ENCODE assay signal across 22 cellular contexts in genomic region chr2:179250848-179251504, GRCh38. TPM values are rescaled to one million over a fixed set of nuclear protein-coding genes. Genes with fewer than 3 reads are reported as not detected.
DNase-seq lines count a peak whose midpoint lies in the region; ATAC-seq, FAIRE-seq and TF ChIP-seq lines count a peak whose summit lies in the region.
"Had no signal": no experiment of that assay in that cellular context is flagged by ENCODE, and none has a peak within 500 bp of the region (broad histone marks: within the 10 kb centered on the region; RNA-seq: fewer than 3 reads in every experiment).

No MANE protein-coding gene starts in this region.

- H3K9me3 Mint-ChIP-seq in CD8-positive, alpha-beta T cell = peaks cover 14% of the 10 kb centered on the region
- peaks cover 15% of the 10 kb centered on the region for H3K9me3 Mint-ChIP-seq in activated B cell treated with CpG ODN at 0.5 μM for 24 hours
- peaks cover 21% of the 10 kb centered on the region for H3K9me3 Mint-ChIP-seq in osteocyte (ENCODE audit: unreplicated experiment)

- 48 to 89% (median 84%) methylated on average over 1 of the region's 1 CpG for WGBS in stomach, 5 donors
- WGBS in psoas muscle, 3 donors = 39 to 94% (median 82%) methylated on average over 1 of the region's 1 CpG

- no peak overlapping the region for H3K4me3 Mint-ChIP-seq in CD8-positive, alpha-beta T cell
- peak overlapping the region; percentile 42 for H3K4me3 Mint-ChIP-seq in activated B cell treated with CpG ODN at 0.5 μM for 24 hours
- H3K4me3 Mint-ChIP-seq in osteocyte (ENCODE audit: unreplicated experiment) = no peak overlapping the region
- H3K4me3 Mint-ChIP-seq: CD4-positive, alpha-beta T cell had no signal

- POLR2A ChIA-PET in CD8-positive, alpha-beta T cell (lab: Charles Lee) = no interaction called here
- POLR2A ChIA-PET in activated B cell treated with CpG ODN at 0.5 μM for 24 hours (lab: Charles Lee) = interaction anchor here (1.3 kb wide), 1 partner anchor 24 kb away, joined by 4 read pairs; no protein-coding TSS in a partner anchor

- intact Hi-C loops in CD8-positive, alpha-beta T cell (cut with DNase I, micrococcal nuclease) = loop anchor here in 1 of 2 experiments (10.0 kb wide), 1 partner anchor 206 kb away; no protein-coding TSS in a partner anchor
- intact Hi-C loops in activated B cell treated with CpG ODN at 0.5 μM for 24 hours (cut with micrococcal nuclease) (loop anchor here (2.0 kb wide), 1 partner anchor 14 kb away; the partner anchor contains the start of gene SESTD1), stomach (cut with DNase I; ENCODE audit: low total_unique reads) (no loop called here), psoas muscle (cut with DNase I) (no loop called here)

- no peak for FAIRE-seq in frontal cortex (lab: Jason Lieb, UNC)
- FAIRE-seq: colon, K562, keratinocyte had no signal

- CTCF ChIA-PET in CD8-positive, alpha-beta T cell (lab: Charles Lee) = no interaction called here
- CTCF ChIA-PET in activated B cell treated with CpG ODN at 0.5 μM for 24 hours (lab: Charles Lee) = no interaction called here

- H3K4me1 Mint-ChIP-seq in CD8-positive, alpha-beta T cell (ENCODE audit: low read depth) = peaks cover 23% of the 10 kb centered on the region
- H3K4me1 Mint-ChIP-seq in activated B cell treated with CpG ODN at 0.5 μM for 24 hours (peaks cover 87% of the 10 kb centered on the region), osteocyte (ENCODE audit: unreplicated experiment) (peaks cover 26% of the 10 kb centered on the region)

- H3K4me3 ChIP-seq in CD8-positive, alpha-beta T cell (ENCODE audit: low read depth, low read length) = no peak overlapping the region
- no peak overlapping the region for H3K4me3 ChIP-seq in stomach
- H3K4me3 ChIP-seq in psoas muscle = no peak overlapping the region
- H3K4me3 ChIP-seq: esophagus muscularis mucosa, gastroesophageal sphincter, K562, MG63, SJCRH30 had no signal

- no peaks in the 10 kb centered on the region for H3K27me3 Mint-ChIP-seq in CD8-positive, alpha-beta T cell (ENCODE audit: low read depth)
- H3K27me3 Mint-ChIP-seq in activated B cell treated with CpG ODN at 0.5 μM for 24 hours (no peaks in the 10 kb centered on the region), osteocyte (ENCODE audit: unreplicated experiment) (no peaks in the 10 kb centered on the region)
- H3K27me3 Mint-ChIP-seq: CD4-positive, alpha-beta T cell had no signal

- H3K36me3 Mint-ChIP-seq in CD8-positive, alpha-beta T cell = no peaks in the 10 kb centered on the region
- H3K36me3 Mint-ChIP-seq in activated B cell treated with CpG ODN at 0.5 μM for 24 hours (ENCODE audit: low read depth) = peaks cover 25% of the 10 kb centered on the region
- H3K36me3 Mint-ChIP-seq in osteocyte (ENCODE audit: unreplicated experiment) = peaks cover 13% of the 10 kb centered on the region

- no peak for TF ChIP-seq CTCF in CD8-positive, alpha-beta T cell (IDR thresholded peaks at IDR 0.05)
- TF ChIP-seq CTCF in activated B cell treated with CpG ODN at 0.5 μM for 24 hours (IDR thresholded peaks at IDR 0.05) = no peak
- no peak for TF ChIP-seq CTCF in stomach (IDR thresholded peaks at IDR 0.05)
- no peak for TF ChIP-seq CTCF in osteocyte (IDR thresholded peaks at IDR 0.05)
- TF ChIP-seq CTCF in psoas muscle (IDR thresholded peaks at IDR 0.05) = no peak

- no peak for ATAC-seq in CD8-positive, alpha-beta T cell
- ATAC-seq in GM19395 (IDR thresholded peaks at IDR 0.05; ENCODE audit: unreplicated experiment) = peak; percentile 43
- ATAC-seq in HG02678 (IDR thresholded peaks at IDR 0.05; ENCODE audit: unreplicated experiment) = peak; percentile 38
- ATAC-seq in activated B cell treated with CpG ODN at 0.5 μM for 24 hours (ENCODE audit: low read depth) = peak; percentile 16
- no peak for ATAC-seq in psoas muscle
- ATAC-seq: gastroesophageal sphincter, HCT116, K562 had no signal

- H3K27ac ChIP-seq in CD8-positive, alpha-beta T cell (ENCODE audit: low read depth, low read length) = no peak overlapping the region
- no peak overlapping the region for H3K27ac ChIP-seq in stomach
- no peak overlapping the region for H3K27ac ChIP-seq in psoas muscle
- H3K27ac ChIP-seq: esophagus muscularis mucosa, SJCRH30 had no signal

- no peak for TF ChIP-seq EP300 in stomach (IDR thresholded peaks at IDR 0.05)

- no peaks in the 10 kb centered on the region for H3K9me3 ChIP-seq in CD8-positive, alpha-beta T cell (ENCODE audit: low read length)
- peaks cover 0 to 2% (median 0%) of the 10 kb centered on the region in 4 donors for H3K9me3 ChIP-seq in stomach
- no peaks in the 10 kb centered on the region for H3K9me3 ChIP-seq in psoas muscle
- H3K9me3 ChIP-seq: esophagus muscularis mucosa, gastroesophageal sphincter had no signal

- H3K4me1 ChIP-seq in CD8-positive, alpha-beta T cell (ENCODE audit: insufficient read depth, low read length) = no peaks in the 10 kb centered on the region
- H3K4me1 ChIP-seq in stomach (peaks cover 0 to 56% (median 17%) of the 10 kb centered on the region in 4 donors), psoas muscle (peaks cover 15% of the 10 kb centered on the region)
- H3K4me1 ChIP-seq: SJCRH30 had no signal

- peak overlapping the region; percentile 33 for H3K27ac Mint-ChIP-seq in CD8-positive, alpha-beta T cell
- H3K27ac Mint-ChIP-seq in activated B cell treated with CpG ODN at 0.5 μM for 24 hours (peak overlapping the region; percentile 92), osteocyte (ENCODE audit: unreplicated experiment) (no peak overlapping the region)

- no peak for DNase-seq in CD8-positive, alpha-beta T cell
- no peak for DNase-seq in activated B cell treated with CpG ODN at 0.5 μM for 24 hours
- no peak for DNase-seq in stomach
- DNase-seq in frontal cortex (ENCODE audit: low spot score in 2 of 2) = no peak
- no peak for DNase-seq in osteocyte (ENCODE audit: extremely low spot score, unreplicated experiment)
- DNase-seq in psoas muscle = no peak
- DNase-seq: activated CD4-positive, alpha-beta T cell treated with anti-CD3 and anti-CD28 coated beads for 4 hours; activated effector memory CD4-positive, alpha-beta T cell treated with Interleukin-2 at 50 U/mL for 16 hours; CD4-positive, alpha-beta T cell; MG63; NCI-H1436; NCI-H524; SJCRH30; stimulated activated CD4-positive, alpha-beta T cell treated with anti-CD3 and anti-CD28 coated beads, Interleukin-1b, Interleukin-23, amount 100 ng/mL, for 48 hours had no signal

- no peak for TF ChIP-seq POLR2A in stomach (IDR thresholded peaks at IDR 0.05)

- H3K36me3 ChIP-seq in CD8-positive, alpha-beta T cell (ENCODE audit: insufficient read depth, low read length) = no peaks in the 10 kb centered on the region
- no peaks in the 10 kb centered on the region for H3K36me3 ChIP-seq in stomach
- no peaks in the 10 kb centered on the region for H3K36me3 ChIP-seq in psoas muscle (ENCODE audit: insufficient read depth in 1 of 2, low read depth in 1 of 2)
- H3K36me3 ChIP-seq: esophagus muscularis mucosa, gastroesophageal sphincter, MG63 had no signal

- no peaks in the 10 kb centered on the region for H3K27me3 ChIP-seq in CD8-positive, alpha-beta T cell (ENCODE audit: insufficient read depth, low read length)
- H3K27me3 ChIP-seq in stomach (no peaks in the 10 kb centered on the region), psoas muscle (ENCODE audit: insufficient read depth in 3 of 3, low read length in 2 of 3) (no peaks in the 10 kb centered on the region)
- H3K27me3 ChIP-seq: esophagus muscularis mucosa, gastroesophageal sphincter, MG63, SJCRH30 had no signal

RNA-seq across cellular contexts. Expression of gene SESTD1, which starts 13.7 kb away (rescaled TPM):
- 1 to 10 TPM; 3.6 to 5.4 TPM for total RNA-seq in CD8-positive, alpha-beta T cell
- 49.2 and 49.6 TPM in 2 replicates for total RNA-seq in activated B cell treated with CpG ODN at 0.5 μM for 24 hours
- total RNA-seq in stomach = 100 to 1,000 TPM in 1 of 5 donors, 10 to 100 TPM in 4; 13.4 to 159 (median 51.1) TPM
- 10 to 100 TPM in 2 of 3 donors, 1 to 10 TPM in 1; 7.4 to 15.3 (median 12.7) TPM for polyA plus RNA-seq in stomach
- 70.9 TPM for total RNA-seq in frontal cortex
- total RNA-seq in osteocyte = 99.1 and 103 TPM in 2 replicates
- 10 to 100 TPM; 15.1 to 20.2 (median 18.5) TPM for total RNA-seq in psoas muscle
- polyA plus RNA-seq in psoas muscle = 1 to 10 TPM; 4.2 to 9.9 (median 6.4) TPM

Comparison
In these comparisons a context has a peak if more than half of its experiments do, and no peak if none do; other contexts are left out.
1. ATAC-seq: peak in GM19395 (single experiment), HG02678 (single experiment) and activated B cell treated with CpG ODN at 0.5 μM for 24 hours (single experiment); none in CD8-positive, alpha-beta T cell (single experiment) and psoas muscle (0 of 4).